Comparison of ENCODE assay signal across 13 cellular contexts in the genomic region with DNA sequence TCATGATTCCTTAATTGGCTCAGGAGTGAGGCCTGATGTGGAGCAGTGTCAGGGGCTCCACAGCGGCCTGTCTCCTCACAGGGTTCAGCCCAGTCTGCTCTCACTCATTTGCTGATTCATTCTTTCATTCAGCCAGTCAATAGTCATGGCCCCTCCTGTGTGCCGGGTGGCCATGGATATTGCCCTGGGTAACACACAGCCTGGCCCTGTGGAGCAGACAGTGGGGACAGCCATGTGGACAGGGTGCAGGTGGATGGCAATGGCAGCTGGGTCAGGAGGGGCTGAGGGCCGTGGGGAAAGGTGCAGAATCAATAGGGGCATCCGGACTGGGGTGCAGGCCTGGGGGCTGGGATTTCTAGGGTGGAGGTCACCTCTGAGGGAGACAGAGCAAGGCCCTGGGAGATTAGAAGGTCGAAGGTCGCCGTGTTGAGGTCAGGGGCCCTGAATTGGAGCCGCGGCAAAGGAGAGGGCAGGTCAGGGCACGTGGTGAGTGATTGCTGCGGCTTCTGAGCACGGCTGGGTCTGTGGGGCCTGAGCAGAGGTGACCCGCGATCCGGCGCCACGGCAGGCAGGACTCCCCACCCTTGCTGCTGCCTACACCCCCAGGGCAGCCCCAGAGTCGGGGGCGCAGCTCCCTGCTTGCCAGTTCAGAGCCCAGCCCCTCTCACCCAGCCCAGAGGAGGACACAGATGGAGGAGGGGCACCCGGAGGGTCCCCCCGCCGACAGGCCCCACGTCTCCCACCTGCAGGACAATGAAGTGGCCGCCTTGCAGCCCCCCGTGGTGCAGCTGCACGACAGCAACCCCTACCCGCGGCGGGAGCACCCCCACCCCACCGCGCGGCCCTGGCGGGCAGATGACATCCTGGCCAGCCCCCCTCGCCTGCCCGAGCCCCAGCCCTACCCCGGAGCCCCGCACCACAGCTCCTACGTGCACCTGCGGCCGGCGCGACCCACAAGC. TPM values are rescaled to one million over a fixed set of nuclear protein-coding genes. Genes with fewer than 3 reads are reported as not detected.
DNase-seq lines count a peak whose midpoint lies in the region; ATAC-seq, FAIRE-seq and TF ChIP-seq lines count a peak whose summit lies in the region.
"Had no signal": no experiment of that assay in that cellular context is flagged by ENCODE, and none has a peak within 500 bp of the region (broad histone marks: within the 10 kb centered on the region; RNA-seq: fewer than 3 reads in every experiment).

No MANE protein-coding gene starts in this region.

- TF ChIP-seq POLR2A in IMR-90 (IDR thresholded peaks at IDR 0.05; ENCODE audit: low read depth, low read length) (no peak), H1 (IDR thresholded peaks at IDR 0.05; ENCODE audit: control extremely low read depth in 1 of 2, low read depth in 2 of 2, low read length in 2 of 2) (no peak; a peak in 1 of 3 replicates)

- no peak for FAIRE-seq in H1 (lab: Jason Lieb, UNC)
- FAIRE-seq: colon had no signal

- H3K27ac Mint-ChIP-seq in Calu3 (ENCODE audit: unreplicated experiment), result peak overlapping the region; percentile 30
- no peak overlapping the region for H3K27ac Mint-ChIP-seq in nephron progenitor cell

- H4K20me1 ChIP-seq in IMR-90 (ENCODE audit: insufficient read depth, low read length) (peaks cover 12% of the 10 kb centered on the region), H1 (replicated peaks in 1 of 2; ENCODE audit: control insufficient read depth in 1 of 2, insufficient read depth in 2 of 2, low read length in 2 of 2) (peaks cover 8 to 31% of the 10 kb centered on the region in 2 experiments)

- POLR2A ChIA-PET in IMR-90 (lab: Charles Lee; ENCODE audit: unreplicated experiment), result no interaction called here
- POLR2A ChIA-PET in H1 (lab: Charles Lee; ENCODE audit: partially characterized antibody), result interaction anchor here (1.1 to 2.6 kb wide), 4 partner anchors 13 to 23 kb away, joined by 3 to 8 read pairs (median 4); no protein-coding TSS in a partner anchor

- in situ Hi-C loops in IMR-90 (cut with MboI; ENCODE audit: low sequenced_read_pairs), result no loop called here

- H3K4ac ChIP-seq in IMR-90 (ENCODE audit: low read depth, low read length), result no peak overlapping the region
- H3K4ac ChIP-seq in H1 (replicated peaks; ENCODE audit: insufficient read length, low read depth, low read length), result no peak overlapping the region

- no peaks in the 10 kb centered on the region for H3K79me2 ChIP-seq in H1 (ENCODE audit: control insufficient read depth in 1 of 2, insufficient read depth in 2 of 2, low read length in 2 of 2)

- H3K14ac ChIP-seq in IMR-90 (replicated peaks; ENCODE audit: low read depth, low read length), result no peak overlapping the region
- no peak overlapping the region for H3K14ac ChIP-seq in H1 (ENCODE audit: insufficient read length)

- H3K27me3 ChIP-seq in IMR-90 (ENCODE audit: control insufficient read depth, insufficient read depth, low read length) (no peaks in the 10 kb centered on the region), H1 (replicated peaks in 1 of 4; ENCODE audit: control insufficient read depth in 3 of 4, extremely low read depth in 1 of 4, insufficient read depth in 3 of 4, low read length in 3 of 4) (no peaks in the 10 kb centered on the region)

- H3K27me3 Mint-ChIP-seq in Calu3 (ENCODE audit: unreplicated experiment) (no peaks in the 10 kb centered on the region), nephron progenitor cell (ENCODE audit: low read depth, poor library complexity) (no peaks in the 10 kb centered on the region)

- TF ChIP-seq CTCF in Calu3 (IDR thresholded peaks at IDR 0.05; ENCODE audit: unreplicated experiment), result no peak
- TF ChIP-seq CTCF in IMR-90 (conservative IDR thresholded peaks at IDR 0.05; ENCODE audit: low read depth, low read length), result no peak
- no peak for TF ChIP-seq CTCF in H1 (IDR thresholded peaks at IDR 0.05; ENCODE audit: control extremely low read depth in 1 of 3, insufficient read depth in 1 of 3, low read depth in 1 of 3, low read length in 3 of 3)
- no peak for TF ChIP-seq CTCF in nephron progenitor cell (IDR thresholded peaks at IDR 0.05)

- BruUV-seq in Calu3 (replicated peaks; lab: Mats Ljungman, UMichigan), result no TSS peak
- BruUV-seq in IMR-90 (replicated peaks; lab: Mats Ljungman, UMichigan), result no TSS peak

- dilution Hi-C loops in IMR-90 (cut with HindIII; ENCODE audit: low sequenced_read_pairs, unreplicated experiment), result no loop called here

- intact Hi-C loops in Calu3 (cut with micrococcal nuclease; ENCODE audit: unreplicated experiment) (no loop called here), IMR-90 (cut with micrococcal nuclease) (no loop called here)

- H4K91ac ChIP-seq in IMR-90 (ENCODE audit: insufficient read depth, low read depth, low read length), result no peak overlapping the region
- no peak overlapping the region for H4K91ac ChIP-seq in H1 (replicated peaks; ENCODE audit: insufficient read length, low read length)

- H2BK12ac ChIP-seq in H1 (ENCODE audit: low read depth, low read length), result no peak overlapping the region

- H3K4me3 ChIP-seq in IMR-90 (ENCODE audit: insufficient read depth, low read depth, low read length) (no peak overlapping the region), H1 (ENCODE audit: extremely low read depth in 1 of 4, insufficient read depth in 2 of 4, low read depth in 3 of 4, low read length in 4 of 4) (no peak overlapping the region)
- H3K4me3 ChIP-seq: esophagus muscularis mucosa had no signal

- no peak for DNase-seq in Calu3
- DNase-seq in IMR-90, result no peak
- no peak for DNase-seq in H1 (ENCODE audit: low read depth in 1 of 2, low spot score in 2 of 2)
- DNase-seq in nephron progenitor cell, result peak; percentile 30
- no peak for DNase-seq in iPS-NIHi11 (ENCODE audit: low spot score)
- DNase-seq in HT-29 (ENCODE audit: low spot score), result no peak
- DNase-seq: GF-D8 had no signal

- H3K79me1 ChIP-seq in IMR-90 (ENCODE audit: low read depth in 1 of 2, low read length in 2 of 2) (no peaks in the 10 kb centered on the region), H1 (ENCODE audit: low read depth, low read length) (no peaks in the 10 kb centered on the region)

- H3K18ac ChIP-seq in IMR-90 (ENCODE audit: low read depth, low read length), result no peak overlapping the region
- H3K18ac ChIP-seq in H1 (ENCODE audit: extremely low read depth, low read length), result no peak overlapping the region

- H3K9me3 Mint-ChIP-seq in Calu3 (ENCODE audit: low read depth, unreplicated experiment) (no peaks in the 10 kb centered on the region), nephron progenitor cell (no peaks in the 10 kb centered on the region)

- H2AFZ ChIP-seq in IMR-90 (replicated peaks; ENCODE audit: low read length, poor library complexity), result no peak overlapping the region
- H2AFZ ChIP-seq in H1 (ENCODE audit: low read length), result no peak overlapping the region

- H3K36me3 ChIP-seq in IMR-90 (ENCODE audit: control insufficient read depth, insufficient read depth, low read length) (peaks cover 60% of the 10 kb centered on the region), H1 (ENCODE audit: control insufficient read depth in 2 of 4, insufficient read depth in 4 of 4, low read length in 3 of 4) (peaks cover 0 to 45% (median 8%) of the 10 kb centered on the region in 4 experiments; a peak in 5 of 8 replicates)

- H3K36me3 Mint-ChIP-seq in Calu3 (ENCODE audit: insufficient read depth, unreplicated experiment), result peaks cover 26% of the 10 kb centered on the region
- no peaks in the 10 kb centered on the region for H3K36me3 Mint-ChIP-seq in nephron progenitor cell (ENCODE audit: low read depth)

- CTCF ChIA-PET in Calu3 (lab: Charles Lee), result no interaction called here
- CTCF ChIA-PET in IMR-90 (lab: Yijun Ruan, JAX), result no interaction called here
- CTCF ChIA-PET in H1 (lab: Charles Lee; ENCODE audit: partially characterized antibody), result interaction anchor here (0.6 to 1.4 kb wide), 2 partner anchors 216 to 261 kb away, joined by 3 to 5 read pairs; no protein-coding TSS in a partner anchor

- H3K4me2 ChIP-seq in IMR-90 (ENCODE audit: low read depth, low read length) (no peak overlapping the region), H1 (ENCODE audit: insufficient read depth in 1 of 2, low read depth in 2 of 2, low read length in 2 of 2) (no peak overlapping the region)
- H3K4me2 ChIP-seq: KMS-11 had no signal

- TF ChIP-seq RAD21 in IMR-90 (IDR thresholded peaks at IDR 0.05; ENCODE audit: low read length) (no peak), H1 (IDR thresholded peaks at IDR 0.05 in 1 of 2, conservative IDR thresholded peaks at IDR 0.05 in 1 of 2; ENCODE audit: low read depth in 2 of 2, low read length in 2 of 2) (no peak)

- TF ChIP-seq EP300 in H1 (IDR thresholded peaks at IDR 0.05; ENCODE audit: borderline replicate concordance in 1 of 2, low read depth in 2 of 2, low read length in 2 of 2), result no peak

- H3K56ac ChIP-seq in IMR-90 (ENCODE audit: extremely low read depth, insufficient read depth, low read length) (no peak overlapping the region), H1 (replicated peaks; ENCODE audit: insufficient read length, low read depth, low read length) (no peak overlapping the region)

- H3K23me2 ChIP-seq in H1 (ENCODE audit: low read depth, low read length), result peaks cover 6% of the 10 kb centered on the region; the same call in 1 of the 2 replicates

- H3K9me3 ChIP-seq in IMR-90 (ENCODE audit: control insufficient read depth, insufficient read depth, low read length) (no peaks in the 10 kb centered on the region), H1 (ENCODE audit: insufficient read depth in 2 of 2, low read depth in 1 of 2, low read length in 1 of 2) (no peaks in the 10 kb centered on the region)
- H3K9me3 ChIP-seq: esophagus muscularis mucosa had no signal

- no peak overlapping the region for H2BK120ac ChIP-seq in IMR-90 (ENCODE audit: low read depth, low read length)
- no peak overlapping the region for H2BK120ac ChIP-seq in H1 (replicated peaks; ENCODE audit: low read depth, low read length)

- H3K4me1 ChIP-seq in IMR-90 (ENCODE audit: control insufficient read depth, insufficient read depth, low read length) (no peaks in the 10 kb centered on the region), H1 (replicated peaks in 1 of 4; ENCODE audit: control insufficient read depth in 3 of 4, insufficient read depth in 4 of 4, low read length in 3 of 4) (no peaks in the 10 kb centered on the region; a peak in 1 of 7 replicates)
- H3K4me1 ChIP-seq: esophagus muscularis mucosa had no signal

- no peak overlapping the region for H4K5ac ChIP-seq in IMR-90 (ENCODE audit: low read depth, low read length)
- H4K5ac ChIP-seq in H1 (ENCODE audit: insufficient read length, low read depth, low read length), result no peak overlapping the region

- H3K27ac ChIP-seq in IMR-90 (ENCODE audit: insufficient read depth, low read length) (no peak overlapping the region), H1 (ENCODE audit: low read depth, low read length) (no peak overlapping the region)
- H3K27ac ChIP-seq: C4-2B, esophagus muscularis mucosa, KMS-11 had no signal

- H4K8ac ChIP-seq in IMR-90 (ENCODE audit: low read depth in 2 of 2, low read length in 2 of 2), result no peak overlapping the region
- H4K8ac ChIP-seq in H1 (ENCODE audit: extremely low read depth, insufficient read depth, low read length), result no peak overlapping the region

- H3K4me3 Mint-ChIP-seq in Calu3 (ENCODE audit: low read depth, unreplicated experiment), result no peak overlapping the region
- H3K4me3 Mint-ChIP-seq in nephron progenitor cell, result no peak overlapping the region

- WGBS in IMR-90 (ENCODE audit: extremely low coverage in 2 of 2, insufficient read length in 1 of 2), 2 experiments, result 77% methylated on average over 6 of the region's 42 CpGs; no CpG with 5 or more reads in 1 of the 2 experiments
- WGBS in H1 (ENCODE audit: extremely low coverage in 1 of 2, insufficient coverage in 1 of 2, insufficient read length in 1 of 2, insufficient replicate concordance in 2 of 2, low coverage in 1 of 2, low lambda C conversion rate in 2 of 2, missing lambda C conversion rate in 1 of 2), 2 experiments, result 91% methylated on average over 33 of the region's 42 CpGs; no CpG with 5 or more reads in 1 of the 2 experiments

- no peaks in the 10 kb centered on the region for H3K4me1 Mint-ChIP-seq in Calu3 (ENCODE audit: low read depth, unreplicated experiment)
- H3K4me1 Mint-ChIP-seq in nephron progenitor cell, result peaks cover 6% of the 10 kb centered on the region

- no peak overlapping the region for H2AK9ac ChIP-seq in IMR-90 (replicated peaks; ENCODE audit: low read depth, low read length, poor library complexity)

- H3K9ac ChIP-seq in IMR-90 (ENCODE audit: low read depth, low read length) (no peak overlapping the region), H1 (replicated peaks in 1 of 4; ENCODE audit: extremely low read depth in 1 of 4, low read depth in 3 of 4, low read length in 3 of 4) (no peak overlapping the region)
- H3K9ac ChIP-seq: KMS-11 had no signal

- H2AK5ac ChIP-seq in IMR-90 (ENCODE audit: low read depth, low read length) (no peak overlapping the region), H1 (ENCODE audit: low read depth, low read length) (no peak overlapping the region)

- H2BK5ac ChIP-seq in IMR-90 (ENCODE audit: low read depth, low read length, poor library complexity, severe bottlenecking) (no peak overlapping the region), H1 (ENCODE audit: low read depth, low read length) (0 out of 2 replicates have a peak overlapping the region, but pooled peaks have one; percentile 44)

- ATAC-seq in IMR-90 (ENCODE audit: low read depth) (peak; percentile 21; the same call in 1 of the 2 replicates), GM18520 (IDR thresholded peaks at IDR 0.05; ENCODE audit: unreplicated experiment) (no peak), HG02885 (IDR thresholded peaks at IDR 0.05; ENCODE audit: poor library complexity, unreplicated experiment) (no peak)

- H3K9me1 ChIP-seq in IMR-90 (ENCODE audit: insufficient read depth, low read length), result peaks cover 7% of the 10 kb centered on the region; the same call in 1 of the 2 replicates

- H2BK15ac ChIP-seq in IMR-90 (ENCODE audit: low read depth, low read length), result no peak overlapping the region
- no peak overlapping the region for H2BK15ac ChIP-seq in H1 (ENCODE audit: low read length)

- H3K23ac ChIP-seq in IMR-90 (ENCODE audit: low read depth, low read length) (no peak overlapping the region), H1 (ENCODE audit: insufficient read length) (no peak overlapping the region)

- H2BK20ac ChIP-seq in IMR-90 (ENCODE audit: low read depth, low read length), result no peak overlapping the region
- no peak overlapping the region for H2BK20ac ChIP-seq in H1 (ENCODE audit: low read length)

RNA-seq across cellular contexts. Expression of a gene that starts 33.4 kb away (rescaled TPM):
- total RNA-seq in Calu3 (2022) (21.4 and 25.5 TPM in 2 replicates), IMR-90 (2012; rRNA removed) (2.2 and 3.3 TPM in 2 replicates)
- polyA plus RNA-seq in IMR-90 (2012; rRNA removed) (16.2 and 22.6 TPM in 2 replicates), H1 (2011; rRNA removed) (43.8 and 48.3 TPM in 2 replicates)
- 5.3 and 15.6 TPM in 2 replicates for polyA plus RNA-seq in IMR-90 (2012; cell fraction: cytosol; rRNA removed)
- 8.6 and 25.8 TPM in 2 replicates for polyA plus RNA-seq in IMR-90 (2012; cell fraction: nucleus; rRNA removed; ENCODE audit: low replicate concordance)
- total RNA-seq in H1 (2021; fragmentation: NEBNext Ultra II Directional; extraction: Animal tissue kit (Norgen Biotek cat#: 25700)), result 31.6 and 33.5 TPM in 2 replicates
- 22.7 TPM for polyA plus RNA-seq in H1 (2011; cell fraction: cytosol; rRNA removed)
- polyA plus RNA-seq in H1 (2011; cell fraction: nucleus; rRNA removed), result 47.4 TPM
- 47.5 to 77.8 TPM (median 65.6 TPM) in 4 replicates for polyA plus RNA-seq in H1 (2012, experiment 1 of 2)
- polyA plus RNA-seq in H1 (2012, experiment 2 of 2), result 70.7 TPM
- polyA plus RNA-seq in H1 (2013, experiment 1 of 2), result 40.9 TPM
- polyA plus RNA-seq in H1 (2013, experiment 2 of 2), result 42.0 TPM
- polyA minus RNA-seq in H1 (2011; rRNA and poly(A)+ RNA removed), result 12.0 and 29.3 TPM in 2 replicates
- 17.7 TPM for polyA minus RNA-seq in H1 (2011; cell fraction: cytosol; rRNA and poly(A)+ RNA removed)
- 18.7 TPM for polyA minus RNA-seq in H1 (2011; cell fraction: nucleus; rRNA and poly(A)+ RNA removed)
- total RNA-seq in HT-29 (2014; rRNA removed; shearing (Covaris generic)), result 56.7 and 67.4 TPM in 2 replicates
